Comparison of ENCODE assay signal across 1 cellular context in genomic region chr2:121976912-121977311, GRCh38.
TF ChIP-seq lines count a peak whose summit lies in the region.

No MANE protein-coding gene starts in this region.

TF ChIP-seq in GM12878, 131 proteins besides CTCF, POLR2A, EP300 and RAD21 (continued from another document):
- peak; percentile 70; the same call in 1 of the 2 replicates for TF ChIP-seq RELB (IDR thresholded peaks at IDR 0.05; ENCODE audit: low read depth)
- TF ChIP-seq ZNF687 (IDR thresholded peaks at IDR 0.05), result peak; percentile 70
- TF ChIP-seq EED (IDR thresholded peaks at IDR 0.05; ENCODE audit: low read depth), result no peak
TF ChIP-seq in GM12878: peak in this region for 4.
